Comparison of ENCODE assay signal across 1 cellular context in the genomic region with DNA sequence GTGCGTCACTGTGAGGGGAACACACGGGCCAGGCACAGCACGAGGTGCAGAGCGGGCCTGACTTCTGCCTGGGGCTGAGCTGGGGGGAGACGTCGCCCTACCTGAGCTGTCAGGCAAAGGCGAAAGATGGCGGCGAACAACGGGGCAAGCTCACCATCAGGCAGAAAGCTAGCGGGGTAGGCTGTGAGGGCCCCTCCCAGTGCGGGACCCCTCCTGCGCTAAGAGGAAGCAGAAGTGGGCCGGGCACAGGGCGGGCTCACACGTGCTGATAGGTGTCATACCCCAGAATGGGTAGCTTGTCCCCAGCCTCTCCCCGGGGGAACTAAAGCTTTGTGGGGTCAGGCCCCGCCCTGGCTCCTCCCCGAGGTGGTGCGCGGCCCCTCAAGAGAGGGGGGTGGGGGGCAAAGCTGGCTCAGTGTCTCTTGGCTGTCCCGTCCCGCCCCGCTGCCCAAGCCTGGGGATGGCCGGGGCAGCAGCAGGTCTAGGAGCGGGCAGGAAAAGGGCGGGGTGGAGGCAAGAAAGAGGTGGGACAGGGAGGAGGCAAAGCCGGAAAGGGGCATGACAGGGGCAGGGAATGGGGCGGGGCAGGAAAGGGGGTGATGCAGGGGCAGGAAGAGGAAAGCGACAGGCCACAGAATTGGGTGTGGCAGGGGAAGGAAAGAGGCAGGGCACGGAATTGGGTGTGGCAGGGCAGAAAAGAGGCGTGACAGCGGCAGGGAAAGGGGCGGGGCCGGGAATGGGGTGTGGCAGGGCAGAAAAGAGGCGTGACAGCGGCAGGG.
TF ChIP-seq lines count a peak whose summit lies in the region.

No MANE protein-coding gene starts in this region.

TF ChIP-seq in H1, 55 proteins besides CTCF, POLR2A, EP300 and RAD21:
- no peak for TF ChIP-seq SIRT6 (IDR thresholded peaks at IDR 0.05; ENCODE audit: low read length)
- TF ChIP-seq, protein P1, sequence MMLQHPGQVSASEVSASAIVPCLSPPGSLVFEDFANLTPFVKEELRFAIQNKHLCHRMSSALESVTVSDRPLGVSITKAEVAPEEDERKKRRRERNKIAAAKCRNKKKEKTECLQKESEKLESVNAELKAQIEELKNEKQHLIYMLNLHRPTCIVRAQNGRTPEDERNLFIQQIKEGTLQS (IDR thresholded peaks at IDR 0.05; ENCODE audit: insufficient read depth, low read depth, low read length), result no peak
- peak; percentile 98 for TF ChIP-seq YY1 (IDR thresholded peaks at IDR 0.05; ENCODE audit: low read depth, low read length)
- TF ChIP-seq CHD1 (IDR thresholded peaks at IDR 0.05; ENCODE audit: low read depth, low read length), result no peak
- TF ChIP-seq SP2 (IDR thresholded peaks at IDR 0.05; ENCODE audit: low read length), result no peak
- TF ChIP-seq JUND (IDR thresholded peaks at IDR 0.05; ENCODE audit: low read length), result no peak
- TF ChIP-seq, protein P2, sequence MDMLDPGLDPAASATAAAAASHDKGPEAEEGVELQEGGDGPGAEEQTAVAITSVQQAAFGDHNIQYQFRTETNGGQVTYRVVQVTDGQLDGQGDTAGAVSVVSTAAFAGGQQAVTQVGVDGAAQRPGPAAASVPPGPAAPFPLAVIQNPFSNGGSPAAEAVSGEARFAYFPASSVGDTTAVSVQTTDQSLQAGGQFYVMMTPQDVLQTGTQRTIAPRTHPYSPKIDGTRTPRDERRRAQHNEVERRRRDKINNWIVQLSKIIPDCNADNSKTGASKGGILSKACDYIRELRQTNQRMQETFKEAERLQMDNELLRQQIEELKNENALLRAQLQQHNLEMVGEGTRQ (IDR thresholded peaks at IDR 0.05; ENCODE audit: low read length), result no peak
- TF ChIP-seq, protein P3, sequence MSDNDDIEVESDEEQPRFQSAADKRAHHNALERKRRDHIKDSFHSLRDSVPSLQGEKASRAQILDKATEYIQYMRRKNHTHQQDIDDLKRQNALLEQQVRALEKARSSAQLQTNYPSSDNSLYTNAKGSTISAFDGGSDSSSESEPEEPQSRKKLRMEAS (IDR thresholded peaks at IDR 0.05), result peak; percentile 43; the same call in 1 of the 2 replicates
- no peak for TF ChIP-seq KDM1A (IDR thresholded peaks at IDR 0.05; ENCODE audit: borderline replicate concordance, low read length)
- peak; percentile 36; the same call in 1 of the 2 replicates for TF ChIP-seq POLR2AphosphoS5 (IDR thresholded peaks at IDR 0.05; ENCODE audit: low read depth, low read length)
- no peak for TF ChIP-seq BACH1 (IDR thresholded peaks at IDR 0.05; ENCODE audit: low read length)
- TF ChIP-seq SIN3A (conservative IDR thresholded peaks at IDR 0.05 in 1 of 2, IDR thresholded peaks at IDR 0.05 in 1 of 2; ENCODE audit: low read depth in 1 of 2, low read length in 2 of 2), result peak in 1 of 2 experiments; percentile 39; a peak in 1 of 4 replicates
- TF ChIP-seq RFX5 (IDR thresholded peaks at IDR 0.05; ENCODE audit: borderline replicate concordance, low read depth, low read length), result no peak
- no peak for TF ChIP-seq FOSL1 (IDR thresholded peaks at IDR 0.05; ENCODE audit: insufficient read depth, low read depth, low read length)
- TF ChIP-seq JUN (IDR thresholded peaks at IDR 0.05; ENCODE audit: low read depth, low read length), result no peak
- TF ChIP-seq CREB1 (IDR thresholded peaks at IDR 0.05), result peak; percentile 14; the same call in 1 of the 2 replicates
- no peak for TF ChIP-seq SUZ12 (IDR thresholded peaks at IDR 0.05; ENCODE audit: low read length)
- peak; percentile 61 for TF ChIP-seq SAP30 (IDR thresholded peaks at IDR 0.05; ENCODE audit: insufficient read depth, insufficient replicate concordance, low read length)
- TF ChIP-seq TBP (IDR thresholded peaks at IDR 0.05; ENCODE audit: low read depth, low read length), result no peak
- TF ChIP-seq CHD2 (IDR thresholded peaks at IDR 0.05; ENCODE audit: low read length), result no peak
- no peak for TF ChIP-seq ASH2L (IDR thresholded peaks at IDR 0.05; ENCODE audit: low read length)
- TF ChIP-seq, protein P4, sequence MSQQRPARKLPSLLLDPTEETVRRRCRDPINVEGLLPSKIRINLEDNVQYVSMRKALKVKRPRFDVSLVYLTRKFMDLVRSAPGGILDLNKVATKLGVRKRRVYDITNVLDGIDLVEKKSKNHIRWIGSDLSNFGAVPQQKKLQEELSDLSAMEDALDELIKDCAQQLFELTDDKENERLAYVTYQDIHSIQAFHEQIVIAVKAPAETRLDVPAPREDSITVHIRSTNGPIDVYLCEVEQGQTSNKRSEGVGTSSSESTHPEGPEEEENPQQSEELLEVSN (IDR thresholded peaks at IDR 0.05), result no peak
- no peak for TF ChIP-seq SRF (IDR thresholded peaks at IDR 0.05; ENCODE audit: low read depth, low read length)
- no peak for TF ChIP-seq NANOG (IDR thresholded peaks at IDR 0.05; ENCODE audit: insufficient read depth, low read depth, low read length, poor library complexity, severe bottlenecking)
- no peak for TF ChIP-seq CEBPB (IDR thresholded peaks at IDR 0.05; ENCODE audit: low read depth, low read length)
- no peak for TF ChIP-seq KDM4A (IDR thresholded peaks at IDR 0.05; ENCODE audit: low read depth, low read length, severe bottlenecking)
- TF ChIP-seq SP4 (IDR thresholded peaks at IDR 0.05; ENCODE audit: low read length), result peak; percentile 78; the same call in 1 of the 2 replicates
- TF ChIP-seq HDAC6 (IDR thresholded peaks at IDR 0.05; ENCODE audit: low read depth, low read length), result no peak
- TF ChIP-seq RNF2 (IDR thresholded peaks at IDR 0.05; ENCODE audit: borderline replicate concordance, low read depth, low read length, missing control alignments, poor library complexity, severe bottlenecking), result no peak
- no peak for TF ChIP-seq BRCA1 (IDR thresholded peaks at IDR 0.05; ENCODE audit: low read depth, low read length)
- 0 out of 2 replicates have a peak, but pooled peaks have one; percentile 10 for TF ChIP-seq SP1 (IDR thresholded peaks at IDR 0.05; ENCODE audit: low read depth, low read length)
- 0 out of 2 replicates have a peak, but pooled peaks have one; percentile 16 for TF ChIP-seq EGR1 (IDR thresholded peaks at IDR 0.05; ENCODE audit: borderline replicate concordance, low read depth, low read length)
